In the genomic region with DNA sequence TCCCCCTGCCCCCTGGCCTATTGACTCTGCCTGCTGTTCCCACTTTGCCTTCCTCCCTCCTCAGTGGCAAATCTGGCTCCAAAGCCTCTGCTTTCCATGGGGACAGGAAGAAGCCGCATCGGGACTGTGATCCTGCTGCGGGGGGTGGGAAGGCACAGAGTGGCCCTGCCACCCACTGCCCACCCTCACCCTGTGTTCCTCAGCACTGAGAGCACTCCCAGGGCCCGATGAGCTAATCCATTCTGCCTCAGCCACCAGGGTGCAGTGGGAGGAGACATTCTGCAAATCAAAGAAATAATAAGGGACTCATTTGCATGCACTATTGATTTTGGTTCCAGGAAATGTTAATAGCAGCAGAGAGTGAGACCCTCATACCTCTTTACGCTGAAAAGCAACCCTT, we compare ENCODE assay signal across 11 cellular contexts.
"Had no signal": no experiment of that assay in that cellular context is flagged by ENCODE, and none has a peak within 500 bp of the region (broad histone marks: within the 10 kb centered on the region; RNA-seq: fewer than 3 reads in every experiment).

No MANE protein-coding gene starts in this region.

- DNase-seq: activated CD4-positive, alpha-beta T cell treated with anti-CD3 and anti-CD28 coated beads, Interleukin-2, amount 10 ng/mL, durations not matched to agents 24 days and 14 days; activated CD8-positive, alpha-beta memory T cell treated with anti-CD3 and anti-CD28 coated beads, Interleukin-2, amount 50 U/mL, for 4 hours; activated effector memory CD4-positive, alpha-beta T cell treated with anti-CD3 and anti-CD28 coated beads, Interleukin-2, amount 50 U/mL, for 16 hours; activated naive CD4-positive, alpha-beta T cell treated with anti-CD3 and anti-CD28 coated beads, Interleukin-2, amount 50 U/mL, for 16 hours; activated T-cell treated with anti-CD3 and anti-CD28 coated beads, Interleukin-2, amount 50 U/mL, for 48 hours; effector CD8-positive, alpha-beta T cell; esophagus squamous epithelium; natural killer cell; stimulated activated naive B cell treated with anti-CD40 and anti-IgM and Interleukin-4, amounts not matched to agents 10 μg/mL and 1 μg/mL and 100 μg/mL, for 72 hours; T-helper 9 cell; upper lobe of right lung had no signal

- ATAC-seq: natural killer cell; stimulated activated naive B cell treated with anti-CD40 and anti-IgM and Interleukin-4, amounts not matched to agents 10 μg/mL and 1 μg/mL and 100 μg/mL, for 72 hours had no signal
